Comparison of ENCODE assay signal across 29 cellular contexts in genomic region chr17:83025636-83026280, GRCh38. TPM values are rescaled to one million over a fixed set of nuclear protein-coding genes. Genes with fewer than 3 reads are reported as not detected.
A peak's percentile ranks its signal among the peaks of the same experiment; 100 is the strongest.
DNase-seq lines count a peak whose midpoint lies in the region; ATAC-seq and TF ChIP-seq lines count a peak whose summit lies in the region.
"Had no signal": no experiment of that assay in that cellular context is flagged by ENCODE, and none has a peak within 500 bp of the region (broad histone marks: within the 10 kb centered on the region; RNA-seq: fewer than 3 reads in every experiment).

No MANE protein-coding gene starts in this region.

- no peaks in the 10 kb centered on the region for H3K79me2 ChIP-seq in neural progenitor cell (ENCODE audit: low read depth)

- peaks cover 10% of the 10 kb centered on the region for H3K4me1 ChIP-seq in neural progenitor cell
- H3K4me1 ChIP-seq: breast epithelium, lower lobe of right lung, sigmoid colon, tibial nerve had no signal

- H3K36me3 ChIP-seq in neural progenitor cell: no peaks in the 10 kb centered on the region
- H3K36me3 ChIP-seq: breast epithelium, sigmoid colon had no signal

- no peak overlapping the region for H3K9ac ChIP-seq in neural progenitor cell

- H3K36me3 Mint-ChIP-seq in natural killer cell (no peaks in the 10 kb centered on the region), neural progenitor cell (peaks cover 31% of the 10 kb centered on the region)
- peaks cover 4% of the 10 kb centered on the region for H3K36me3 Mint-ChIP-seq in natural killer cell treated with Interleukin-12 subunit alpha and Interleukin-12 subunit beta and Interleukin-15 and Interleukin-18, amount 100 ng/mL, for 72 hours
- peaks cover 5% of the 10 kb centered on the region for H3K36me3 Mint-ChIP-seq in central memory CD8-positive, alpha-beta T cell (ENCODE audit: insufficient read depth)

- no peaks in the 10 kb centered on the region for H3K9me3 ChIP-seq in neural progenitor cell (ENCODE audit: low read depth)
- H3K9me3 ChIP-seq: breast epithelium, lower lobe of right lung, neutrophil, sigmoid colon, tibial nerve had no signal

- no peak overlapping the region for H3K27ac Mint-ChIP-seq in natural killer cell
- H3K27ac Mint-ChIP-seq in natural killer cell treated with Interleukin-12 subunit alpha and Interleukin-12 subunit beta and Interleukin-15 and Interleukin-18, amount 100 ng/mL, for 72 hours: no peak overlapping the region
- H3K27ac Mint-ChIP-seq in central memory CD8-positive, alpha-beta T cell (ENCODE audit: low read depth): peak overlapping the region; percentile 32
- H3K27ac Mint-ChIP-seq in neural progenitor cell: peak overlapping the region; percentile 32
- H3K27ac Mint-ChIP-seq: T-helper 17 cell had no signal

- no peak for ATAC-seq in natural killer cell
- ATAC-seq in natural killer cell treated with Interleukin-12 subunit alpha and Interleukin-12 subunit beta and Interleukin-15 and Interleukin-18, amount 100 ng/mL, for 72 hours: no peak
- no peak for ATAC-seq in central memory CD8-positive, alpha-beta T cell (replicated peaks; ENCODE audit: extremely low read depth, poor library complexity, severe bottlenecking)
- no peak for ATAC-seq in HG02870 (IDR thresholded peaks at IDR 0.05; ENCODE audit: unreplicated experiment)
- ATAC-seq: activated CD4-positive, CD25-positive, alpha-beta regulatory T cell treated with anti-CD3 and anti-CD28 coated beads, Interleukin-2, amount 50 U/mL, for 24 hours; activated T-cell treated with anti-CD3 and anti-CD28 coated beads, Interleukin-2, amount 50 U/mL, for 4 hours; esophagus mucosa; lower lobe of right lung; T-helper 17 cell had no signal

- peaks cover 6% of the 10 kb centered on the region for H3F3A ChIP-seq in neural progenitor cell (ENCODE audit: low read depth)

- no peak for DNase-seq in natural killer cell
- no peak for DNase-seq in natural killer cell treated with Interleukin-12 subunit alpha and Interleukin-12 subunit beta and Interleukin-15 and Interleukin-18, amount 100 ng/mL, for 72 hours (ENCODE audit: low spot score)
- DNase-seq in central memory CD8-positive, alpha-beta T cell (ENCODE audit: low spot score in 2 of 2): no peak
- DNase-seq in neural progenitor cell (ENCODE audit: low spot score): no peak
- no peak for DNase-seq in Kasumi-1 (lab: John Stamatoyannopoulos, UW)
- DNase-seq in HUDEP-2 (lab: John Stamatoyannopoulos, UW; ENCODE audit: unreplicated experiment in 76 of 76): no peak
- DNase-seq: activated CD4-positive, alpha-beta T cell treated with anti-CD3 and anti-CD28 coated beads, Interleukin-2, amount 50 U/mL, for 48 hours; activated naive CD4-positive, alpha-beta T cell; activated T-cell treated with anti-CD3 and anti-CD28 coated beads, Interleukin-2, amount 50 U/mL, for 4 hours; amniotic stem cell; DMS79 treated with DMSO at 0.1 percent for 48 hours; foreskin fibroblast; GF-D8; KG1; lower lobe of right lung; NCI-H146; NCI-H446; NCI-H774; RPMI8226; stimulated activated CD4-positive, alpha-beta T cell treated with anti-CD3 and anti-CD28 coated beads, Interleukin-15, amount 100 ng/mL, for 24 hours; stimulated activated naive CD4-positive, alpha-beta T cell treated with Interleukin-2 at 50 U/mL for 16 hours; T-helper 17 cell had no signal

- no peaks in the 10 kb centered on the region for H3K27me3 Mint-ChIP-seq in natural killer cell (ENCODE audit: low read depth in 2 of 2)
- peaks cover 0 to 3% of the 10 kb centered on the region in 2 donors for H3K27me3 Mint-ChIP-seq in natural killer cell treated with Interleukin-12 subunit alpha and Interleukin-12 subunit beta and Interleukin-15 and Interleukin-18, amount 100 ng/mL, for 72 hours
- no peaks in the 10 kb centered on the region for H3K27me3 Mint-ChIP-seq in central memory CD8-positive, alpha-beta T cell
- H3K27me3 Mint-ChIP-seq in neural progenitor cell (ENCODE audit: insufficient read depth, low read depth): no peaks in the 10 kb centered on the region
- H3K27me3 Mint-ChIP-seq: T-helper 17 cell had no signal

- no peak overlapping the region for H2AFZ ChIP-seq in neural progenitor cell (replicated peaks)

- no peaks in the 10 kb centered on the region for H3K9me3 Mint-ChIP-seq in natural killer cell
- H3K9me3 Mint-ChIP-seq in natural killer cell treated with Interleukin-12 subunit alpha and Interleukin-12 subunit beta and Interleukin-15 and Interleukin-18, amount 100 ng/mL, for 72 hours: no peaks in the 10 kb centered on the region
- H3K9me3 Mint-ChIP-seq in central memory CD8-positive, alpha-beta T cell: no peaks in the 10 kb centered on the region
- H3K9me3 Mint-ChIP-seq in neural progenitor cell: peaks cover 9% of the 10 kb centered on the region
- H3K9me3 Mint-ChIP-seq: activated T-cell treated with anti-CD3 and anti-CD28 coated beads, Interleukin-2, amount 50 U/mL, for 4 hours had no signal

- H3K4me2 ChIP-seq in neural progenitor cell: no peak overlapping the region

- H3K4me3 Mint-ChIP-seq in natural killer cell (peak overlapping the region; percentile 46), neural progenitor cell (no peak overlapping the region)
- no peak overlapping the region for H3K4me3 Mint-ChIP-seq in natural killer cell treated with Interleukin-12 subunit alpha and Interleukin-12 subunit beta and Interleukin-15 and Interleukin-18, amount 100 ng/mL, for 72 hours
- no peak overlapping the region for H3K4me3 Mint-ChIP-seq in central memory CD8-positive, alpha-beta T cell
- H3K4me3 Mint-ChIP-seq: activated T-cell treated with anti-CD3 and anti-CD28 coated beads, Interleukin-2, amount 50 U/mL, for 4 hours; T-helper 17 cell had no signal

- intact Hi-C loops in natural killer cell (cut with micrococcal nuclease): no loop called here

- H3K4me1 Mint-ChIP-seq in natural killer cell (peaks cover 16 to 33% of the 10 kb centered on the region in 2 donors), neural progenitor cell (peaks cover 29% of the 10 kb centered on the region)
- H3K4me1 Mint-ChIP-seq in natural killer cell treated with Interleukin-12 subunit alpha and Interleukin-12 subunit beta and Interleukin-15 and Interleukin-18, amount 100 ng/mL, for 72 hours (ENCODE audit: low read depth in 2 of 2): peaks cover 15 to 27% of the 10 kb centered on the region in 2 donors
- H3K4me1 Mint-ChIP-seq in central memory CD8-positive, alpha-beta T cell: peaks cover 13% of the 10 kb centered on the region

- no peak overlapping the region for H3K27ac ChIP-seq in neural progenitor cell
- H3K27ac ChIP-seq: breast epithelium, lower lobe of right lung, neutrophil, sigmoid colon, tibial nerve had no signal

- H3K27me3 ChIP-seq in neural progenitor cell: no peaks in the 10 kb centered on the region
- H3K27me3 ChIP-seq: breast epithelium, neutrophil, sigmoid colon, tibial nerve had no signal

- no peak overlapping the region for H3K4me3 ChIP-seq in neural progenitor cell
- H3K4me3 ChIP-seq: breast epithelium, lower lobe of right lung, sigmoid colon, tibial nerve had no signal

- TF ChIP-seq CTCF in natural killer cell (IDR thresholded peaks at IDR 0.05) (no peak), neural progenitor cell (IDR thresholded peaks at IDR 0.05) (no peak)

- no peaks in the 10 kb centered on the region for H4K20me1 ChIP-seq in neural progenitor cell (ENCODE audit: low read depth)

RNA-seq across cellular contexts. Expression of gene METRNL, which starts 53.7 kb away (rescaled TPM):
- total RNA-seq in natural killer cell (100 to 1,000 TPM; 227 to 390 (median 325) TPM), neural progenitor cell (ENCODE audit: low replicate concordance) (3.6 and 12.9 TPM in 2 replicates)
- total RNA-seq in natural killer cell treated with Interleukin-12 subunit alpha and Interleukin-12 subunit beta and Interleukin-15 and Interleukin-18, amount 100 ng/mL, for 72 hours: 100 to 1,000 TPM; 179 to 208 TPM

Comparison
In these comparisons a context has a peak if more than half of its experiments do, and no peak if none do; other contexts are left out.
1. H3K27ac Mint-ChIP-seq: peak in central memory CD8-positive, alpha-beta T cell (single experiment) and neural progenitor cell (single experiment); none in natural killer cell (0 of 2) and natural killer cell treated with Interleukin-12 subunit alpha and Interleukin-12 subunit beta and Interleukin-15 and Interleukin-18, amount 100 ng/mL, for 72 hours (0 of 2).
2. RNA of gene METRNL, which starts 53.7 kb away (total RNA-seq): 227 to 390 TPM in natural killer cell and 179 to 208 TPM in natural killer cell treated with Interleukin-12 subunit alpha and Interleukin-12 subunit beta and Interleukin-15 and Interleukin-18, amount 100 ng/mL, for 72 hours; 3.6 to 12.9 TPM in neural progenitor cell; every median in the first group is over 10 times any median in the second.